8 cellular contexts compared by ENCODE assay signal in the genomic region with DNA sequence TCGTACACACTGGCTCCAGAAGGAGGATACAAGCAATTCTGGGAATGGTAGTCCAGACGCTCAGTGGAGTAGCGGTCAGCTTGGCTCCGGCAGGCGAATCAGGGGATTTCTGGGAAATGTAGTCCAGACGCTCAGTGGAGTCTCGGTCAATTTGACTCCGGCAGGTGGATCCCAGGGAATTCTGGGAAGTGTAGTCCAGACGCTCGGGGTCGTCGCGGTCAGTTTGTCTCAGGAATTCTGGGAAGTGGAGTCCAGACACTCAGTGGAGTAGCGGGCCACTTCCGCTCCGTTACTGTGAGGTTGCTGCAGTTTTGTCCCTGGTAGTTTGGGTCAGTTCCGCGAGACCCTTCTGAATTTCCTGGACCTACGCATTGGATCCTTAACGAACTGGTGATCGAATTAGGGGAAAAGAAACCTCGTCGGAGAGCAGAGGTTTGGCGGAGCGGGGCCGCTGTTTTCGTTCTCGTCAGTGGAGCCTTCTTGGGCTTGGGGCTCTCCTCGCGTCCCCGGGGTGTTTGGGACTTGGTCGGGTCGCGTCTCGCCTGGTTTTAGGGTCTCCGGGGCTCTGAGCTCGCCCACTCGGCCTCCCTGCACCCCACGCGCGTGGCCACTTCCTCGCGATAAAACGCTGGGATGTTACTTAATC. TPM values are rescaled to one million over a fixed set of nuclear protein-coding genes. Genes with fewer than 3 reads are reported as not detected.
DNase-seq lines count a peak whose midpoint lies in the region; ATAC-seq and TF ChIP-seq lines count a peak whose summit lies in the region.

A gene (plus strand): TSS at position 262 of the 646 bp plus-strand sequence. CDS start 2,429 bp downstream, outside the sequence.

- peaks cover 4% of the 10 kb centered on the region for H3K9me3 ChIP-seq in smooth muscle cell (replicated peaks; ENCODE audit: low read depth)

- peaks cover 22% of the 10 kb centered on the region for H3K36me3 ChIP-seq in smooth muscle cell (ENCODE audit: low read depth)

- H3F3A ChIP-seq in smooth muscle cell (ENCODE audit: low read depth), result peaks cover 4% of the 10 kb centered on the region

- peak within 1 kb of the TSS; percentile 91 for H3K4me2 ChIP-seq in smooth muscle cell

- peaks cover 8% of the 10 kb centered on the region for H3K4me1 ChIP-seq in smooth muscle cell (ENCODE audit: low read depth)

- H3K9ac ChIP-seq in smooth muscle cell (ENCODE audit: low read depth), result peak within 1 kb of the TSS; percentile 62

- TF ChIP-seq CTCF in WI38 (IDR thresholded peaks at IDR 0.05; ENCODE audit: low read depth, low read length), result no peak
- no peak for TF ChIP-seq CTCF in smooth muscle cell (IDR thresholded peaks at IDR 0.05; ENCODE audit: borderline replicate concordance, insufficient read depth, poor library complexity, severe bottlenecking)

- H4K20me1 ChIP-seq in smooth muscle cell (ENCODE audit: low read depth), result no peaks in the 10 kb centered on the region

- H3K4me3 Mint-ChIP-seq in immature natural killer cell, result peak within 1 kb of the TSS; percentile 100

- H3K27me3 Mint-ChIP-seq in immature natural killer cell (ENCODE audit: low read depth in 3 of 3), result no peaks in the 10 kb centered on the region

- H2AFZ ChIP-seq in smooth muscle cell (ENCODE audit: low read depth), result peak within 1 kb of the TSS; percentile 96

- peak within 1 kb of the TSS; percentile 85 to 98 (median 94) for H3K27ac Mint-ChIP-seq in immature natural killer cell

- H3K4me1 Mint-ChIP-seq in immature natural killer cell, result peaks cover 32 to 42% of the 10 kb centered on the region in 2 donors

- H3K36me3 Mint-ChIP-seq in immature natural killer cell, result peaks cover 13 to 28% (median 20%) of the 10 kb centered on the region in 3 donors

- DNase-seq in ACHN, result peak; percentile 96
- peak; percentile 98 for DNase-seq in NCI-H2171 treated with DMSO at 0.1 percent for 48 hours (lab: John Stamatoyannopoulos, UW)
- DNase-seq in central memory CD4-positive, alpha-beta T cell, result peak; percentile 80
- peak; percentile 87 to 90 (median 88) for DNase-seq in immature natural killer cell
- DNase-seq in smooth muscle cell (lab: John Stamatoyannopoulos, UW; ENCODE audit: unreplicated experiment), result peak; percentile 61

- H3K27ac ChIP-seq in smooth muscle cell (ENCODE audit: low read depth), result peak within 1 kb of the TSS; percentile 58

- WGBS in smooth muscle cell (ENCODE audit: low lambda C conversion rate), result 2% methylated on average over 44 of the region's 44 CpGs

- H3K27me3 ChIP-seq in smooth muscle cell (ENCODE audit: low read depth), result no peaks in the 10 kb centered on the region

- H3K79me2 ChIP-seq in smooth muscle cell (ENCODE audit: low read depth), result peaks cover 20% of the 10 kb centered on the region

- ATAC-seq in GM18868 (IDR thresholded peaks at IDR 0.05; ENCODE audit: unreplicated experiment) (peak; percentile 87), HG03103 (IDR thresholded peaks at IDR 0.05; ENCODE audit: low read depth, unreplicated experiment) (peak; percentile 82)

- peaks cover 5 to 35% (median 28%) of the 10 kb centered on the region in 6 donors for H3K9me3 Mint-ChIP-seq in immature natural killer cell

- in situ Hi-C loops in ACHN (cut with HindIII; ENCODE audit: low pct_ligation_motif_present, low pct_unique_long_range_greater_than_20kb, low sequenced_read_pairs), result no loop called here

- H3K4me3 ChIP-seq in WI38 (ENCODE audit: low read depth, low read length) (peak within 1 kb of the TSS; percentile 78), smooth muscle cell (peak within 1 kb of the TSS; percentile 79)

RNA-seq across cellular contexts. Expression of the gene that starts here (rescaled TPM):
- 1 to 10 TPM; 1.2 to 4.8 (median 2.4) TPM for polyA plus RNA-seq in immature natural killer cell
- 3.3 and 6.8 TPM in 2 replicates for total RNA-seq in smooth muscle cell
- 2.5 and 3.1 TPM in 2 replicates for polyA plus RNA-seq in smooth muscle cell

Comparison
In these comparisons a context has a peak if more than half of its experiments do, and no peak if none do; other contexts are left out.
1. Peak in every context shown above with its lines: DNase-seq, ATAC-seq, H3K4me3 ChIP-seq and H3K27ac ChIP-seq.